12 cellular contexts compared by ENCODE assay signal in the genomic region with DNA sequence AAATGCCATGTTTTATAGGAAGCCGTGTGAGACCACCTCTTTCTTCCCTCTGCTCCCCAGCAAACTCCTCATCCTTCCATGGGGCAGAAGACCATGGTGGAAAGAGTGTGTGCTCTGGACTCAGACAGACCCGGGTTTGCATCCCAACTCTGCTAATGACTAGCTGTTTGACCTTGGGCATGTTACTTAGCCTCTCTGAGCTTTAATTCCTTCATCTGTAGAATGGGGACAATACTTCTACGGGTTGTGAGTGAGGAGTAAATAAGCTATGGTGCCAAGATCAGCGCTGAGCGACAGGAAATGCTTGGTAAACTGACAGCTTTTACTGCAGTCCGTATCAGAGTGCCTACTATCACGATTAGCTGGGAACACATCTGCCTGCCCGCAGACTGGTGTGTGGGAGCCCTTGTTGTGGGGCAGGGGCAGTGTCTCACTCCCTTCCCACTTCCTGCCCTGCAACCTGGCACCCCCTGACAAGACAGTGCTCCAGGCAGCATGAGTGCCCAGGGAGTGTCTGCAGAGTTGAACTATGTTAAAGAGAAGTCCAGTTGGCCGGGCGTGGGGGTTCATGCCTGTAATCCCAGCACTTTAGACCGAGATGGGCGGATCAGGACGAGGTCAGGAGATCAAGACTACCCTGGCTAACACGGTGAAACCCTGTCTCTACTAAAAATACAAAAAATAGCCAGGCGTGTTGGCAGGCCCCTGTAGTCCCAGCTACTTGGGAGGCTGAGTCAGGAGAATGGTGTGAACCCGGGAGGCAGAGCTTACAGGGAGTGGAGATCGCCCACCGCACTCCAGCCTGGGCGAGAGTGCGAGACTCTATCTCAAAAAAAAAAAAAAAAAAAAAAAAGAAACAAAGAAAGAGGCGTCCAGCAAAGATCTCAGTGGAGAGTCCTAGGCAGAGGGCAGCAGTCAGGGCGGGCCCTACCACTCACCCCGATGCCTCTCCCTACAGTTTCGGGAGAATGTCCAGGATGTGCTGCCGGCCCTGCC. TPM values are rescaled to one million over a fixed set of nuclear protein-coding genes. Genes with fewer than 3 reads are reported as not detected.
DNase-seq lines count a peak whose midpoint lies in the region; ATAC-seq, FAIRE-seq and TF ChIP-seq lines count a peak whose summit lies in the region.
"Had no signal": no experiment of that assay in that cellular context is flagged by ENCODE, and none has a peak within 500 bp of the region (broad histone marks: within the 10 kb centered on the region; RNA-seq: fewer than 3 reads in every experiment).

No MANE protein-coding gene starts in this region.

- peaks cover 0 to 19% of the 10 kb centered on the region in 2 experiments; a peak in 2 of 4 replicates for H3K36me3 ChIP-seq in HCT116 (ENCODE audit: control insufficient read depth in 1 of 2, insufficient read depth in 2 of 2, low read length in 2 of 2)
- no peaks in the 10 kb centered on the region for H3K36me3 ChIP-seq in adipocyte (ENCODE audit: control insufficient read depth, insufficient read depth, low read length, severe bottlenecking)
- H3K36me3 ChIP-seq: neutrophil had no signal

- H3K79me2 ChIP-seq in HCT116 (ENCODE audit: insufficient read depth, low read length): peaks cover 44% of the 10 kb centered on the region

- ATAC-seq in HCT116 (no peak), left lobe of liver (peak; percentile 48)
- ATAC-seq: Right ventricle myocardium inferior had no signal

- H3K9ac ChIP-seq in HCT116 (ENCODE audit: low read length): peak overlapping the region; percentile 91; the same call in 1 of the 2 replicates
- H3K9ac ChIP-seq in adipocyte (ENCODE audit: low read length): peak overlapping the region; percentile 75

- TF ChIP-seq RAD21 in HCT116 (IDR thresholded peaks at IDR 0.05; ENCODE audit: low read depth): no peak

- BruUV-seq in HCT116 (replicated peaks; lab: Mats Ljungman, UMichigan): no TSS peak

- no peak for FAIRE-seq in HTR-8/SVneo (lab: Jason Lieb, UNC)
- FAIRE-seq: frontal cortex had no signal

- no peaks in the 10 kb centered on the region for H3K9me3 ChIP-seq in HCT116 (ENCODE audit: control insufficient read depth in 1 of 2, insufficient read depth in 1 of 2, low read depth in 1 of 2, low read length in 2 of 2)
- no peaks in the 10 kb centered on the region for H3K9me3 ChIP-seq in adipocyte (ENCODE audit: control insufficient read depth, low read length)
- H3K9me3 ChIP-seq: neutrophil had no signal

- no peak overlapping the region for H3K27ac ChIP-seq in HCT116 (ENCODE audit: low read depth, low read length)
- H3K27ac ChIP-seq: neutrophil had no signal

- RAD21 ChIA-PET in HCT116 (lab: Charles Lee; ENCODE audit: low non-redundant PET in 1 of 2, low total read pairs in 2 of 2, uncharacterized antibody in 2 of 2, unreplicated experiment in 2 of 2): no interaction called here

- peak overlapping the region; percentile 98 for H3K4me2 ChIP-seq in HCT116 (ENCODE audit: low read length)

- POLR2A ChIA-PET in AG04449 (lab: Yijun Ruan, JAX) (interaction anchor here (5.5 kb wide), 1 partner anchor 24 kb away, joined by 46 read pairs; no protein-coding TSS in a partner anchor), HCT116 (lab: Charles Lee) (no interaction called here)

- CTCF ChIA-PET in AG04449 (lab: Yijun Ruan, JAX) (interaction anchor here (0.8 to 13.4 kb wide), 12 partner anchors 8 to 205 kb away, joined by 3 to 192 read pairs (median 4); partner anchors contain the start of genes CASTOR1, MTFP1 and RNF215), HCT116 (lab: Charles Lee) (interaction anchor here (2.2 kb wide), 1 partner anchor 12 kb away, joined by 6 read pairs; the partner anchor contains the start of gene RNF215)

- no peaks in the 10 kb centered on the region for H3K9me2 ChIP-seq in HCT116 (ENCODE audit: insufficient read depth)

- no peak overlapping the region for H2AFZ ChIP-seq in HCT116 (ENCODE audit: low read depth, low read length, poor library complexity, severe bottlenecking)

- no peak for TF ChIP-seq CTCF in AG04449 (IDR thresholded peaks at IDR 0.05; ENCODE audit: insufficient read depth, low read length, missing control alignments)
- no peak for TF ChIP-seq CTCF in HCT116 (IDR thresholded peaks at IDR 0.05 in 2 of 3, conservative IDR thresholded peaks at IDR 0.05 in 1 of 3; ENCODE audit: borderline replicate concordance in 1 of 3, insufficient read depth in 1 of 3, low read depth in 2 of 3, low read length in 2 of 3)

- TF ChIP-seq POLR2A in HCT116 (IDR thresholded peaks at IDR 0.05; ENCODE audit: borderline replicate concordance, extremely low read depth, insufficient read depth, insufficient read length): no peak

- H4K20me1 ChIP-seq in HCT116 (ENCODE audit: insufficient read depth): no peaks in the 10 kb centered on the region

- no peaks in the 10 kb centered on the region for H3K27me3 ChIP-seq in HCT116 (ENCODE audit: insufficient read depth, low read length)
- H3K27me3 ChIP-seq in adipocyte (replicated peaks; ENCODE audit: control insufficient read depth, insufficient read depth, low read length): no peaks in the 10 kb centered on the region

- no peak for DNase-seq in AG04449 (ENCODE audit: low read depth, low spot score)
- DNase-seq in HCT116 (ENCODE audit: low read depth, low spot score): no peak
- no peak for DNase-seq in adipocyte (ENCODE audit: low read depth)
- peak; percentile 84 for DNase-seq in left lobe of liver (ENCODE audit: low spot score)
- no peak for DNase-seq in stimulated activated CD4-positive, alpha-beta T cell treated with anti-CD3 and anti-CD28 coated beads, Interleukin-2, amount 100 ng/mL, for 48 hours
- no peak for DNase-seq in COR-L47 (lab: John Stamatoyannopoulos, UW)
- no peak for DNase-seq in HTR-8/SVneo (ENCODE audit: insufficient read length, low spot score)
- DNase-seq in amniotic stem cell (lab: John Stamatoyannopoulos, UW): no peak
- DNase-seq: NCI-H146 had no signal

- intact Hi-C loops in HCT116 (cut with micrococcal nuclease): no loop called here

- H3K4me3 ChIP-seq in AG04449 (ENCODE audit: low read depth, low read length) (peak overlapping the region; percentile 85), HCT116 (replicated peaks in 1 of 2; ENCODE audit: low read depth in 1 of 2, low read length in 2 of 2) (peak overlapping the region; percentile 80 to 94; a peak in 2 of 4 replicates), adipocyte (ENCODE audit: low read length) (peak overlapping the region; percentile 84)

- peaks cover 19 to 45% of the 10 kb centered on the region in 2 experiments; a peak in 3 of 4 replicates for H3K4me1 ChIP-seq in HCT116 (ENCODE audit: control insufficient read depth in 1 of 2, insufficient read depth in 2 of 2, low read length in 2 of 2)
- peaks cover 39% of the 10 kb centered on the region for H3K4me1 ChIP-seq in adipocyte (ENCODE audit: control insufficient read depth, insufficient read depth, low read length)

TF ChIP-seq in HCT116, 20 proteins besides CTCF, POLR2A, EP300 and RAD21 (continues in another document):
- TF ChIP-seq ELF1 (IDR thresholded peaks at IDR 0.05; ENCODE audit: borderline replicate concordance, low read depth) (no peak), SIN3A (IDR thresholded peaks at IDR 0.05; ENCODE audit: low read depth) (no peak), SP1 (IDR thresholded peaks at IDR 0.05; ENCODE audit: low read depth) (no peak), ATF3 (IDR thresholded peaks at IDR 0.05) (no peak), REST (IDR thresholded peaks at IDR 0.05; ENCODE audit: low read depth) (no peak), EGR1 (IDR thresholded peaks at IDR 0.05; ENCODE audit: low read depth) (no peak)

RNA-seq across cellular contexts. Expression of gene SEC14L2, which starts 2.2 kb away (rescaled TPM):
- 33.5 TPM for total RNA-seq in HCT116 (2021; ENCODE audit: unreplicated experiment)
- polyA plus RNA-seq in HCT116 (2012): 31.0 and 34.2 TPM in 2 replicates
- 252 TPM for total RNA-seq in left lobe of liver

RNA-seq across cellular contexts. Expression of gene RNF215, which starts 11.8 kb away (rescaled TPM):
- total RNA-seq in HCT116 (2021; ENCODE audit: unreplicated experiment) (20.2 TPM), left lobe of liver (8.7 TPM)
- polyA plus RNA-seq in HCT116 (2012): 20.9 and 21.4 TPM in 2 replicates

RNA-seq across cellular contexts. Expression of gene MTFP1, which starts 26.6 kb away (rescaled TPM):
- total RNA-seq in HCT116 (2021; ENCODE audit: unreplicated experiment) (36.1 TPM), left lobe of liver (6.3 TPM)
- polyA plus RNA-seq in HCT116 (2012): 49.2 and 55.4 TPM in 2 replicates

RNA-seq across cellular contexts. Expression of gene CCDC157, which starts 42.2 kb away (rescaled TPM):
- 2.1 TPM for total RNA-seq in HCT116 (2021; ENCODE audit: unreplicated experiment)
- 2.1 and 3.1 TPM in 2 replicates for polyA plus RNA-seq in HCT116 (2012)
- 0.78 TPM for total RNA-seq in left lobe of liver

RNA-seq across cellular contexts. Expression of gene SF3A1, which starts 42.3 kb away (rescaled TPM):
- total RNA-seq in HCT116 (2021; ENCODE audit: unreplicated experiment): 230 TPM
- 130 and 179 TPM in 2 replicates for polyA plus RNA-seq in HCT116 (2012)
- 73.3 TPM for total RNA-seq in left lobe of liver
